Comparison of ENCODE assay signal across 16 cellular contexts in the genomic region with DNA sequence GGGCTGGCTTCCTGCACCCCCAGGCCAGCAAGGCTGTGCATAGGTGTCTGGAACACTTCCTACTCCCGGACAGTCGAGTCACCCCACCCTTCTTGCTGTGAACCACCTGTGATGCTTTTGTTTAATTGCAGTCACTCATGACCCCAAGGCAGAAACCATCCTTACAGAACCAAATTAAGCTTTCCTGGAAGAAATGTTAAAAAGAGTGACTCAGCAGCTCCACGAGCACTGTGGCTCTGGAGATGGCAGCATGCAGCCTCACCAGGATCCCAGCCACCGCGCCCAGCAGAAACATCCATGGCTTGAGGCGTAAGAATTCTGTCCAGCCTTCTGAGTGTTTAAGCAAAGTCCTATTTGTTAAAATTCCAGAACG. TPM values are rescaled to one million over a fixed set of nuclear protein-coding genes. Genes with fewer than 3 reads are reported as not detected.
A peak's percentile ranks its signal among the peaks of the same experiment; 100 is the strongest.
DNase-seq lines count a peak whose midpoint lies in the region; ATAC-seq and TF ChIP-seq lines count a peak whose summit lies in the region.
"Had no signal": no experiment of that assay in that cellular context is flagged by ENCODE, and none has a peak within 500 bp of the region (broad histone marks: within the 10 kb centered on the region; RNA-seq: fewer than 3 reads in every experiment).

No MANE protein-coding gene starts in this region.

- intact Hi-C loops in upper lobe of right lung (cut with DNase I), result loop anchor here (5.0 kb wide), 1 partner anchor 183 kb away; the partner anchor contains the start of gene WNT9A

- no peak for ATAC-seq in activated CD8-positive, alpha-beta memory T cell treated with anti-CD3 and anti-CD28 coated beads, Interleukin-2, amount 10 ng/mL, durations not matched to agents 7 days and 5 days
- ATAC-seq in upper lobe of right lung, result peak; percentile 50
- ATAC-seq in GM18873 (IDR thresholded peaks at IDR 0.05; ENCODE audit: low FRiP score, unreplicated experiment), result no peak
- ATAC-seq: GM12878 had no signal

- H3K9me3 Mint-ChIP-seq in activated CD8-positive, alpha-beta memory T cell treated with anti-CD3 and anti-CD28 coated beads, Interleukin-2, amount 10 ng/mL, durations not matched to agents 7 days and 5 days (ENCODE audit: low read depth), result no peaks in the 10 kb centered on the region

- no peaks in the 10 kb centered on the region for H3K27me3 Mint-ChIP-seq in activated CD8-positive, alpha-beta memory T cell treated with anti-CD3 and anti-CD28 coated beads, Interleukin-2, amount 10 ng/mL, durations not matched to agents 7 days and 5 days

- peaks cover 22% of the 10 kb centered on the region for H3K4me1 ChIP-seq in upper lobe of right lung
- H3K4me1 ChIP-seq: BE2C had no signal

- peaks cover 59% of the 10 kb centered on the region for H3K36me3 Mint-ChIP-seq in activated CD8-positive, alpha-beta memory T cell treated with anti-CD3 and anti-CD28 coated beads, Interleukin-2, amount 10 ng/mL, durations not matched to agents 7 days and 5 days

- peak overlapping the region; percentile 58 for H3K27ac ChIP-seq in upper lobe of right lung
- H3K27ac ChIP-seq: SJSA1 had no signal

- H3K4me3 Mint-ChIP-seq in activated CD8-positive, alpha-beta memory T cell treated with anti-CD3 and anti-CD28 coated beads, Interleukin-2, amount 10 ng/mL, durations not matched to agents 7 days and 5 days, result no peak overlapping the region

- TF ChIP-seq CTCF in fibroblast of mammary gland (conservative IDR thresholded peaks at IDR 0.05; ENCODE audit: control insufficient read depth, insufficient read depth, low read depth, low read length) (no peak), upper lobe of right lung (IDR thresholded peaks at IDR 0.05) (no peak)

- no peaks in the 10 kb centered on the region for H3K9me3 ChIP-seq in upper lobe of right lung
- H3K9me3 ChIP-seq: BE2C, SJSA1 had no signal

- no peak for DNase-seq in activated CD8-positive, alpha-beta memory T cell treated with anti-CD3 and anti-CD28 coated beads, Interleukin-2, amount 10 ng/mL, durations not matched to agents 7 days and 5 days
- DNase-seq in activated CD8-positive, alpha-beta memory T cell treated with anti-CD3 and anti-CD28 coated beads, Interleukin-2, amount 50 U/mL, for 48 hours, result no peak
- DNase-seq in RPMI7951 (ENCODE audit: low read depth) (peak; percentile 95), fibroblast of mammary gland (ENCODE audit: low read depth) (peak; percentile 17), upper lobe of right lung (no peak), HuH-7.5 (ENCODE audit: low spot score) (no peak), RPMI8226 (no peak)
- DNase-seq: activated CD8-positive, alpha-beta memory T cell treated with anti-CD3 and anti-CD28 coated beads for 24 hours; BE2C; Kasumi-1; NCI-H446; stimulated activated CD4-positive, alpha-beta T cell treated with anti-CD3 and anti-CD28 coated beads, Interleukin-2, amount 100 ng/mL, for 48 hours had no signal

- peaks cover 22% of the 10 kb centered on the region for H3K36me3 ChIP-seq in upper lobe of right lung

- CTCF ChIA-PET in activated CD8-positive, alpha-beta memory T cell treated with anti-CD3 and anti-CD28 coated beads, Interleukin-2, amount 10 ng/mL, durations not matched to agents 7 days and 5 days (lab: Charles Lee), result interaction anchor here (1.0 to 5.2 kb wide), 6 partner anchors 10 to 323 kb away, joined by 3 to 59 read pairs (median 10); partner anchors contain the start of gene WNT9A

- no peaks in the 10 kb centered on the region for H3K27me3 ChIP-seq in upper lobe of right lung
- H3K27me3 ChIP-seq: BE2C, SJSA1 had no signal

- H3K4me1 Mint-ChIP-seq in activated CD8-positive, alpha-beta memory T cell treated with anti-CD3 and anti-CD28 coated beads, Interleukin-2, amount 10 ng/mL, durations not matched to agents 7 days and 5 days, result peaks cover 96% of the 10 kb centered on the region

- no peak overlapping the region for H3K4me3 ChIP-seq in fibroblast of mammary gland (ENCODE audit: control insufficient read depth, low read depth, low read length)
- no peak overlapping the region for H3K4me3 ChIP-seq in upper lobe of right lung
- H3K4me3 ChIP-seq: GM12878, SJSA1 had no signal

- H3K27ac Mint-ChIP-seq in activated CD8-positive, alpha-beta memory T cell treated with anti-CD3 and anti-CD28 coated beads, Interleukin-2, amount 10 ng/mL, durations not matched to agents 7 days and 5 days, result peak overlapping the region; percentile 69

RNA-seq across cellular contexts. Expression of gene SNAP47, which starts 28.8 kb away (rescaled TPM):
- 10 to 100 TPM; 33.9 to 35.3 TPM for total RNA-seq in activated CD8-positive, alpha-beta memory T cell treated with anti-CD3 and anti-CD28 coated beads, Interleukin-2, amount 10 ng/mL, durations not matched to agents 7 days and 5 days
- total RNA-seq in RPMI7951 (2014; rRNA removed; shearing (Covaris generic)), result 37.8 and 38.8 TPM in 2 replicates
- 27.7 TPM for total RNA-seq in upper lobe of right lung

RNA-seq across cellular contexts. Expression of gene JMJD4, which starts 28.9 kb away (rescaled TPM):
- total RNA-seq in activated CD8-positive, alpha-beta memory T cell treated with anti-CD3 and anti-CD28 coated beads, Interleukin-2, amount 10 ng/mL, durations not matched to agents 7 days and 5 days, result 10 to 100 TPM; 17.7 to 24.1 TPM
- total RNA-seq in RPMI7951 (2014; rRNA removed; shearing (Covaris generic)), result 10.9 and 12.1 TPM in 2 replicates
- 15.1 TPM for total RNA-seq in upper lobe of right lung

RNA-seq across cellular contexts. Expression of gene PRSS38, which starts 51.5 kb away (rescaled TPM):
- total RNA-seq in activated CD8-positive, alpha-beta memory T cell treated with anti-CD3 and anti-CD28 coated beads, Interleukin-2, amount 10 ng/mL, durations not matched to agents 7 days and 5 days, result not detected
- total RNA-seq in RPMI7951 (2014; rRNA removed; shearing (Covaris generic)), result 0.20 TPM in 1 of 2 replicates, not detected in the other
- total RNA-seq in upper lobe of right lung, result not detected
- total RNA-seq: GM12878, SJSA1, subcutaneous adipose tissue had no signal

Comparison
In these comparisons a context has a peak if more than half of its experiments do, and no peak if none do; other contexts are left out.
1. DNase-seq: peak in RPMI7951 (single experiment) and fibroblast of mammary gland (single experiment); none in activated CD8-positive, alpha-beta memory T cell treated with anti-CD3 and anti-CD28 coated beads, Interleukin-2, amount 10 ng/mL, durations not matched to agents 7 days and 5 days (single experiment), activated CD8-positive, alpha-beta memory T cell treated with anti-CD3 and anti-CD28 coated beads, Interleukin-2, amount 50 U/mL, for 48 hours (single experiment), upper lobe of right lung (single experiment), HuH-7.5 (single experiment) and RPMI8226 (single experiment).